Comparison of ENCODE assay signal across 13 cellular contexts in genomic region chr11:122192634-122193245, GRCh38.
DNase-seq lines count a peak whose midpoint lies in the region; ATAC-seq and TF ChIP-seq lines count a peak whose summit lies in the region.
"Had no signal": no experiment of that assay in that cellular context is flagged by ENCODE, and none has a peak within 500 bp of the region (broad histone marks: within the 10 kb centered on the region; RNA-seq: fewer than 3 reads in every experiment).

No MANE protein-coding gene starts in this region.

- peaks cover 36% of the 10 kb centered on the region for H3K36me3 ChIP-seq in MG63
- H3K36me3 ChIP-seq in upper lobe of left lung = no peaks in the 10 kb centered on the region

- TF ChIP-seq POLR2A in upper lobe of left lung (IDR thresholded peaks at IDR 0.05) = no peak

- no peak overlapping the region for H3K27ac Mint-ChIP-seq in type B pancreatic cell
- H3K27ac Mint-ChIP-seq: CD8-positive, alpha-beta memory T cell had no signal

- 60 to 75% methylated on average over 3 of the region's 3 CpGs for WGBS in upper lobe of left lung, 2 donors

- H3K27me3 ChIP-seq in MG63 = no peaks in the 10 kb centered on the region
- H3K27me3 ChIP-seq in upper lobe of left lung = no peaks in the 10 kb centered on the region

- no peaks in the 10 kb centered on the region for H3K9me3 Mint-ChIP-seq in type B pancreatic cell
- H3K9me3 Mint-ChIP-seq: CD8-positive, alpha-beta memory T cell; central memory CD8-positive, alpha-beta T cell had no signal

- H3K9me3 ChIP-seq in MG63 (no peaks in the 10 kb centered on the region), upper lobe of left lung (no peaks in the 10 kb centered on the region)

- ATAC-seq in GM18868 (IDR thresholded peaks at IDR 0.05; ENCODE audit: unreplicated experiment) = peak; percentile 37
- no peak for ATAC-seq in upper lobe of left lung (ENCODE audit: low FRiP score in 2 of 2)
- no peak for ATAC-seq in GM21390 (IDR thresholded peaks at IDR 0.05; ENCODE audit: unreplicated experiment)
- ATAC-seq: left colon had no signal

- H3K27ac ChIP-seq in upper lobe of left lung = no peak overlapping the region

- no peak overlapping the region for H3K4me3 ChIP-seq in MG63
- H3K4me3 ChIP-seq in cardiac fibroblast (replicated peaks in 1 of 2; ENCODE audit: low read depth in 2 of 2, low read length in 2 of 2) = no peak overlapping the region
- H3K4me3 ChIP-seq in upper lobe of left lung = no peak overlapping the region

- peaks cover 4% of the 10 kb centered on the region for H3K36me3 Mint-ChIP-seq in type B pancreatic cell

- H3K4me1 ChIP-seq in upper lobe of left lung = no peaks in the 10 kb centered on the region

- no peak overlapping the region for H3K4me3 Mint-ChIP-seq in type B pancreatic cell
- H3K4me3 Mint-ChIP-seq: CD8-positive, alpha-beta memory T cell; central memory CD8-positive, alpha-beta T cell had no signal

- no peak for TF ChIP-seq EP300 in upper lobe of left lung (IDR thresholded peaks at IDR 0.05)

- no peaks in the 10 kb centered on the region for H3K27me3 Mint-ChIP-seq in type B pancreatic cell
- H3K27me3 Mint-ChIP-seq: CD8-positive, alpha-beta memory T cell had no signal

- peaks cover 4% of the 10 kb centered on the region for H3K4me1 Mint-ChIP-seq in type B pancreatic cell (ENCODE audit: unreplicated experiment)
- H3K4me1 Mint-ChIP-seq: CD8-positive, alpha-beta memory T cell; central memory CD8-positive, alpha-beta T cell had no signal

- TF ChIP-seq CTCF in cardiac fibroblast (IDR thresholded peaks at IDR 0.05; ENCODE audit: low read depth, low read length) (no peak), upper lobe of left lung (IDR thresholded peaks at IDR 0.05) (no peak), type B pancreatic cell (conservative IDR thresholded peaks at IDR 0.05) (no peak)

- DNase-seq in MG63 (peak; percentile 48), cardiac fibroblast (ENCODE audit: low read depth in 2 of 2) (peak; percentile 59 to 76), renal cortical epithelial cell (ENCODE audit: low read depth) (peak; percentile 56), upper lobe of left lung (no peak), type B pancreatic cell (ENCODE audit: extremely low spot score, unreplicated experiment) (no peak), NCI-H187 treated with DMSO at 0.1 percent for 48 hours (lab: John Stamatoyannopoulos, UW) (no peak)
- DNase-seq: CD8-positive, alpha-beta memory T cell; left colon; NCI-H345; RPMI8226 had no signal

Comparison
In these comparisons a context has a peak if more than half of its experiments do, and no peak if none do; other contexts are left out.
1. DNase-seq: peak in MG63 (single experiment), cardiac fibroblast (2 of 2) and renal cortical epithelial cell (single experiment); none in upper lobe of left lung (0 of 2), type B pancreatic cell (single experiment) and NCI-H187 treated with DMSO at 0.1 percent for 48 hours (single experiment).